ENCODE assay signal across 15 cellular contexts in genomic region chr9:131666779-131667178, GRCh38.
DNase-seq lines count a peak whose midpoint lies in the region; ATAC-seq, FAIRE-seq and TF ChIP-seq lines count a peak whose summit lies in the region.
"Had no signal": no experiment of that assay in that cellular context is flagged by ENCODE, and none has a peak within 500 bp of the region (broad histone marks: within the 10 kb centered on the region; RNA-seq: fewer than 3 reads in every experiment).

No MANE protein-coding gene starts in this region.

- TF ChIP-seq RAD21 in GM12878 (IDR thresholded peaks at IDR 0.05; ENCODE audit: insufficient read depth, low read depth, low read length): no peak

- TF ChIP-seq EP300 in GM12878 (IDR thresholded peaks at IDR 0.05; ENCODE audit: borderline replicate concordance in 1 of 2, control insufficient read depth in 1 of 2, low read depth in 2 of 2, low read length in 2 of 2): no peak

- H3K4me3 ChIP-seq in GM12878 (peak overlapping the region; percentile 48; the same call in 1 of the 2 replicates), spleen (peak overlapping the region in 1 of 8 donors; percentile 14), GM23248 (no peak overlapping the region)
- H3K4me3 ChIP-seq: A549, thoracic aorta had no signal

- TF ChIP-seq CTCF in GM12878 (IDR thresholded peaks at IDR 0.05 in 2 of 3, conservative IDR thresholded peaks at IDR 0.05 in 1 of 3; ENCODE audit: control insufficient read depth in 2 of 3, extremely low read depth in 1 of 3, insufficient read depth in 1 of 3, low read depth in 3 of 3, low read length in 3 of 3) (no peak), spleen (IDR thresholded peaks at IDR 0.05 in 8 of 11, conservative IDR thresholded peaks at IDR 0.05 in 3 of 11) (no peak)

- H3F3A ChIP-seq in GM23248 (ENCODE audit: insufficient read depth): peaks cover 12% of the 10 kb centered on the region

- H3K27ac ChIP-seq in GM12878 (ENCODE audit: control insufficient read depth, insufficient read depth) (peak overlapping the region; percentile 88), spleen (peak overlapping the region; percentile 24 to 95 (median 84)), GM23248 (no peak overlapping the region)
- H3K27ac ChIP-seq: A549 had no signal

- no peaks in the 10 kb centered on the region for H3K27me3 ChIP-seq in GM12878 (replicated peaks in 1 of 2; ENCODE audit: control insufficient read depth in 2 of 2, insufficient read depth in 2 of 2, low read length in 1 of 2)
- H3K27me3 ChIP-seq in spleen (replicated peaks in 1 of 7): no peaks in the 10 kb centered on the region
- no peaks in the 10 kb centered on the region for H3K27me3 ChIP-seq in GM23248 (replicated peaks; ENCODE audit: insufficient read depth)

- POLR2A ChIA-PET in activated CD4-positive, alpha-beta T cell treated with anti-CD3 and anti-CD28 coated beads, Interleukin-2, amount 10 ng/mL, durations not matched to agents 7 days and 5 days (lab: Charles Lee): interaction anchor here (0.7 kb wide), 1 partner anchor 22 kb away, joined by 3 read pairs; no protein-coding TSS in a partner anchor
- POLR2A ChIA-PET in GM12878 (lab: Charles Lee): interaction anchor here (0.6 to 5.2 kb wide), 7 partner anchors 10 to 359 kb away, joined by 3 to 30 read pairs (median 4); no protein-coding TSS in a partner anchor

- BruUV-seq in GM12878 (replicated peaks; lab: Mats Ljungman, UMichigan): no TSS peak

- no peaks in the 10 kb centered on the region for H3K9me3 Mint-ChIP-seq in activated CD4-positive, alpha-beta T cell treated with anti-CD3 and anti-CD28 coated beads, Interleukin-2, amount 10 ng/mL, durations not matched to agents 7 days and 5 days
- no peaks in the 10 kb centered on the region for H3K9me3 Mint-ChIP-seq in T-helper 2 cell treated with Interferon-gamma antibody and Interleukin-4, amounts not matched to agents 5 μg/mL and 100 μg/mL, for 36 hours

- H3K4me1 Mint-ChIP-seq in activated CD4-positive, alpha-beta T cell treated with anti-CD3 and anti-CD28 coated beads, Interleukin-2, amount 10 ng/mL, durations not matched to agents 7 days and 5 days: peaks cover 91% of the 10 kb centered on the region
- H3K4me1 Mint-ChIP-seq in T-helper 2 cell treated with Interferon-gamma antibody and Interleukin-4, amounts not matched to agents 5 μg/mL and 100 μg/mL, for 36 hours (ENCODE audit: low read depth): peaks cover 83% of the 10 kb centered on the region

- H3K4me3 Mint-ChIP-seq in activated CD4-positive, alpha-beta T cell treated with anti-CD3 and anti-CD28 coated beads, Interleukin-2, amount 10 ng/mL, durations not matched to agents 7 days and 5 days: peak overlapping the region; percentile 10
- H3K4me3 Mint-ChIP-seq in T-helper 2 cell treated with Interferon-gamma antibody and Interleukin-4, amounts not matched to agents 5 μg/mL and 100 μg/mL, for 36 hours: peak overlapping the region; percentile 81

- H3K27ac Mint-ChIP-seq in activated CD4-positive, alpha-beta T cell treated with anti-CD3 and anti-CD28 coated beads, Interleukin-2, amount 10 ng/mL, durations not matched to agents 7 days and 5 days: peak overlapping the region; percentile 87
- H3K27ac Mint-ChIP-seq in T-helper 2 cell treated with Interferon-gamma antibody and Interleukin-4, amounts not matched to agents 5 μg/mL and 100 μg/mL, for 36 hours: peak overlapping the region; percentile 97

- H3K4me1 ChIP-seq in GM12878 (ENCODE audit: control insufficient read depth, insufficient read depth, low read length) (peaks cover 72% of the 10 kb centered on the region), spleen (peaks cover 46 to 100% (median 68%) of the 10 kb centered on the region in 6 donors), GM23248 (ENCODE audit: insufficient read depth) (peaks cover 28% of the 10 kb centered on the region)

- TF ChIP-seq POLR2A in GM12878 (IDR thresholded peaks at IDR 0.05; ENCODE audit: low read depth, low read length): no peak
- TF ChIP-seq POLR2A in spleen (IDR thresholded peaks at IDR 0.05): no peak

- SMC1A ChIA-PET in GM12878 (lab: Charles Lee; ENCODE audit: uncharacterized antibody, unreplicated experiment): interaction anchor here (1.2 to 21.1 kb wide), 10 partner anchors 12 to 66 kb away, joined by 4 to 535 read pairs (median 12); partner anchors contain the start of gene RAPGEF1

- H3K4me2 ChIP-seq in GM12878 (ENCODE audit: control insufficient read depth, insufficient read depth) (peak overlapping the region; percentile 82), GM23248 (ENCODE audit: unreplicated experiment) (no peak overlapping the region)
- H3K4me2 ChIP-seq: A549 had no signal

- 0 out of 2 replicates have a peak overlapping the region, but pooled peaks have one; percentile 22 for H3K9ac ChIP-seq in GM12878 (ENCODE audit: control insufficient read depth, insufficient read depth, low read length)
- H3K9ac ChIP-seq in GM23248: no peak overlapping the region

- no peaks in the 10 kb centered on the region for H4K20me1 ChIP-seq in GM12878 (ENCODE audit: control insufficient read depth, insufficient read depth)
- no peaks in the 10 kb centered on the region for H4K20me1 ChIP-seq in GM23248 (ENCODE audit: insufficient read depth)

- H3K79me2 ChIP-seq in GM12878 (ENCODE audit: control insufficient read depth, insufficient read depth, low read length) (peaks cover 99% of the 10 kb centered on the region), GM23248 (ENCODE audit: insufficient read depth) (peaks cover 74% of the 10 kb centered on the region)

- CTCF ChIA-PET in activated CD4-positive, alpha-beta T cell treated with anti-CD3 and anti-CD28 coated beads, Interleukin-2, amount 10 ng/mL, durations not matched to agents 7 days and 5 days (lab: Charles Lee): interaction anchor here (1.0 to 6.4 kb wide), 5 partner anchors 8 to 74 kb away, joined by 3 to 47 read pairs (median 3); partner anchors contain the start of gene RAPGEF1
- CTCF ChIA-PET in GM12878 (lab: Yijun Ruan, JAX): interaction anchor here (1.1 to 2.7 kb wide), 5 partner anchors 11 to 67 kb away, joined by 3 to 9 read pairs (median 4); no protein-coding TSS in a partner anchor

- under 1% methylated on average over 8 of the region's 8 CpGs for WGBS in GM12878 (ENCODE audit: insufficient coverage, insufficient replicate concordance, low lambda C conversion rate, missing lambda C conversion rate)
- WGBS in spleen, 5 donors: 81 to 87% (median 83%) methylated on average over 8 of the region's 8 CpGs
- WGBS in GM23248 (ENCODE audit: low coverage in 1 of 2, low lambda C conversion rate in 2 of 2, missing lambda C conversion rate in 2 of 2), 2 experiments: 97 to 98% methylated on average over 8 of the region's 8 CpGs

- no peaks in the 10 kb centered on the region for H3K27me3 Mint-ChIP-seq in activated CD4-positive, alpha-beta T cell treated with anti-CD3 and anti-CD28 coated beads, Interleukin-2, amount 10 ng/mL, durations not matched to agents 7 days and 5 days
- no peaks in the 10 kb centered on the region for H3K27me3 Mint-ChIP-seq in T-helper 2 cell treated with Interferon-gamma antibody and Interleukin-4, amounts not matched to agents 5 μg/mL and 100 μg/mL, for 36 hours (ENCODE audit: low read depth)

- peak; percentile 46 for DNase-seq in activated CD4-positive, alpha-beta T cell treated with anti-CD3 and anti-CD28 coated beads, Interleukin-2, amount 10 ng/mL, durations not matched to agents 7 days and 5 days
- no peak for DNase-seq in activated CD4-positive, alpha-beta T cell treated with anti-CD3 and anti-CD28 coated beads, Interleukin-2, amount 50 U/mL, for 4 hours
- DNase-seq in T-helper 2 cell treated with Interferon-gamma antibody and Interleukin-4, amounts not matched to agents 5 μg/mL and 100 μg/mL, for 36 hours (ENCODE audit: low spot score): no peak
- DNase-seq in GM12878 (ENCODE audit: low read depth, low spot score): no peak
- no peak for DNase-seq in spleen
- DNase-seq in SHP77 (lab: John Stamatoyannopoulos, UW): no peak
- no peak for DNase-seq in NCI-H1694 (lab: John Stamatoyannopoulos, UW)
- DNase-seq in GM23248: no peak
- DNase-seq: mesendoderm, NCI-H1048, NCI-H446 treated with DMSO at 0.1 percent for 48 hours, occipital lobe, small intestine had no signal

- H2AFZ ChIP-seq in GM12878 (ENCODE audit: control insufficient read depth, low read depth, low read length) (no peak overlapping the region), GM23248 (no peak overlapping the region)

- RAD21 ChIA-PET in GM12878 (lab: Charles Lee; ENCODE audit: unreplicated experiment): interaction anchor here (1.0 to 10.6 kb wide), 9 partner anchors 11 to 75 kb away, joined by 3 to 187 read pairs (median 20); no protein-coding TSS in a partner anchor

- in situ Hi-C loops in GM12878 (cut with MboI) (no loop called here), GM23248 (cut with MboI) (no loop called here)

- no peak for FAIRE-seq in GM12878 (lab: Jason Lieb, UNC)
- FAIRE-seq: A549, small intestine had no signal

- H3K9me2 ChIP-seq in GM23248 (ENCODE audit: insufficient read depth): no peaks in the 10 kb centered on the region

- ATAC-seq in GM12878: no peak
- ATAC-seq: A549 had no signal

- H3K9me3 ChIP-seq in GM12878 (replicated peaks; ENCODE audit: control insufficient read depth, insufficient read depth, low read length) (no peaks in the 10 kb centered on the region), spleen (no peaks in the 10 kb centered on the region), GM23248 (ENCODE audit: low read depth) (no peaks in the 10 kb centered on the region)
- H3K9me3 ChIP-seq: thoracic aorta had no signal

- peaks cover 39% of the 10 kb centered on the region for H3K36me3 Mint-ChIP-seq in activated CD4-positive, alpha-beta T cell treated with anti-CD3 and anti-CD28 coated beads, Interleukin-2, amount 10 ng/mL, durations not matched to agents 7 days and 5 days (ENCODE audit: low read depth)
- H3K36me3 Mint-ChIP-seq in T-helper 2 cell treated with Interferon-gamma antibody and Interleukin-4, amounts not matched to agents 5 μg/mL and 100 μg/mL, for 36 hours (ENCODE audit: low read depth): peaks cover 29% of the 10 kb centered on the region

- intact Hi-C loops in GM12878 (cut with micrococcal nuclease; ENCODE audit: unreplicated experiment) (loop anchor here (5.0 kb wide), 2 partner anchors 34 to 41 kb away; no protein-coding TSS in a partner anchor), spleen (cut with DNase I; ENCODE audit: low total_unique reads) (no loop called here)

- H3K36me3 ChIP-seq in GM12878 (ENCODE audit: control insufficient read depth in 2 of 2, insufficient read depth in 2 of 2, low read length in 1 of 2): peaks cover 0 to 3% of the 10 kb centered on the region in 2 experiments
- peaks cover 0 to 8% (median 0%) of the 10 kb centered on the region in 6 donors for H3K36me3 ChIP-seq in spleen
- H3K36me3 ChIP-seq in GM23248 (ENCODE audit: low read depth): no peaks in the 10 kb centered on the region
- H3K36me3 ChIP-seq: thoracic aorta had no signal

TF ChIP-seq in GM12878, 131 proteins besides CTCF, POLR2A, EP300 and RAD21:
- TF ChIP-seq BACH1 (IDR thresholded peaks at IDR 0.05; ENCODE audit: borderline replicate concordance) (no peak), FOXM1 (IDR thresholded peaks at IDR 0.05; ENCODE audit: low read depth, low read length) (no peak), MXI1 (IDR thresholded peaks at IDR 0.05; ENCODE audit: low read depth, low read length) (no peak), BRCA1 (IDR thresholded peaks at IDR 0.05; ENCODE audit: low read depth, low read length) (no peak), GATAD2B (conservative IDR thresholded peaks at IDR 0.05; ENCODE audit: low read depth) (0 out of 2 replicates have a peak, but pooled peaks have one; percentile 14)
